ENCODE assay signal across 1 cellular context in genomic region chr16:80540516-80541305, GRCh38.
TF ChIP-seq lines count a peak whose summit lies in the region.

DYNLRB2 (plus strand) TSS chr16:80540993; CDS start chr16:80541077, 84 bp downstream.

TF ChIP-seq in HepG2, 621 proteins besides CTCF, POLR2A, EP300 and RAD21 (continued from another document and continues in another):
- TF ChIP-seq ZNF282 (IDR thresholded peaks at IDR 0.05; ENCODE audit: partially characterized antibody), result no peak
- TF ChIP-seq GATAD1 (CRISPR knock-in tag; IDR thresholded peaks at IDR 0.05), result peak; percentile 83
- peak; percentile 69; the same call in 1 of the 2 replicates for TF ChIP-seq PAX8 (CRISPR knock-in tag; IDR thresholded peaks at IDR 0.05; ENCODE audit: borderline replicate concordance)
- TF ChIP-seq RXRB (CRISPR knock-in tag; IDR thresholded peaks at IDR 0.05; ENCODE audit: borderline replicate concordance), result peak; percentile 63
- no peak for TF ChIP-seq RBM22 (optimal IDR thresholded peaks at IDR 0.05; ENCODE audit: low read length)
- TF ChIP-seq NONO (IDR thresholded peaks at IDR 0.05), result no peak
- peak; percentile 90 for TF ChIP-seq NONO (CRISPR knock-in tag; conservative IDR thresholded peaks at IDR 0.05)
- peak; percentile 79; the same call in 1 of the 2 replicates for TF ChIP-seq ZNF614 (CRISPR knock-in tag; IDR thresholded peaks at IDR 0.05; ENCODE audit: borderline replicate concordance)
- no peak for TF ChIP-seq MYNN (CRISPR knock-in tag; IDR thresholded peaks at IDR 0.05; ENCODE audit: low read depth)
- no peak for TF ChIP-seq HMGA1 (CRISPR knock-in tag; conservative IDR thresholded peaks at IDR 0.05)
- TF ChIP-seq ERF (CRISPR knock-in tag; IDR thresholded peaks at IDR 0.05), result peak; percentile 85; the same call in 1 of the 2 replicates
- 0 out of 2 replicates have a peak, but pooled peaks have one; percentile 58 for TF ChIP-seq ZNF589 (CRISPR knock-in tag; conservative IDR thresholded peaks at IDR 0.05)
- 0 out of 2 replicates have a peak, but pooled peaks have one; percentile 33 for TF ChIP-seq MAF1 (CRISPR knock-in tag; IDR thresholded peaks at IDR 0.05; ENCODE audit: borderline replicate concordance)
- 0 out of 2 replicates have a peak, but pooled peaks have one; percentile 42 for TF ChIP-seq ZNF274 (CRISPR knock-in tag; IDR thresholded peaks at IDR 0.05)
- TF ChIP-seq NR0B2 (CRISPR knock-in tag; IDR thresholded peaks at IDR 0.05), result peak; percentile 88
- no peak for TF ChIP-seq DRAP1 (CRISPR knock-in tag; IDR thresholded peaks at IDR 0.05)
- TF ChIP-seq FIP1L1 (IDR thresholded peaks at IDR 0.05; ENCODE audit: borderline replicate concordance, insufficient read depth, low read depth, low read length), result no peak
- TF ChIP-seq ZNF30 (CRISPR knock-in tag; IDR thresholded peaks at IDR 0.05), result no peak
- TF ChIP-seq JUNB (CRISPR knock-in tag; IDR thresholded peaks at IDR 0.05; ENCODE audit: borderline replicate concordance), result peak; percentile 39; the same call in 1 of the 2 replicates
- TF ChIP-seq U2AF2 (IDR thresholded peaks at IDR 0.05; ENCODE audit: low read depth, low read length), result no peak
- TF ChIP-seq ZMYM4 (CRISPR knock-in tag; IDR thresholded peaks at IDR 0.05), result peak; percentile 99
- no peak for TF ChIP-seq PBX2 (CRISPR knock-in tag; IDR thresholded peaks at IDR 0.05)
- TF ChIP-seq ZEB1 (IDR thresholded peaks at IDR 0.05; ENCODE audit: insufficient replicate concordance, low read depth), result peak; percentile 63
- TF ChIP-seq ATM (IDR thresholded peaks at IDR 0.05; ENCODE audit: borderline replicate concordance), result no peak
- TF ChIP-seq TCF7L2 (IDR thresholded peaks at IDR 0.05; ENCODE audit: low read depth, low read length), result no peak
- TF ChIP-seq ZNF639 (CRISPR knock-in tag; conservative IDR thresholded peaks at IDR 0.05), result peak; percentile 68; the same call in 1 of the 2 replicates
- TF ChIP-seq SALL2 (CRISPR knock-in tag; IDR thresholded peaks at IDR 0.05), result peak; percentile 87
- TF ChIP-seq TRAFD1 (CRISPR knock-in tag; IDR thresholded peaks at IDR 0.05; ENCODE audit: borderline replicate concordance), result peak; percentile 53; the same call in 1 of the 2 replicates
- no peak for TF ChIP-seq NAIF1 (CRISPR knock-in tag; IDR thresholded peaks at IDR 0.05; ENCODE audit: borderline replicate concordance)
- TF ChIP-seq ZNF792 (CRISPR knock-in tag; IDR thresholded peaks at IDR 0.05), result 0 out of 2 replicates have a peak, but pooled peaks have one; percentile 74
- peak; percentile 25; the same call in 1 of the 2 replicates for TF ChIP-seq NFE2L1 (CRISPR knock-in tag; IDR thresholded peaks at IDR 0.05; ENCODE audit: borderline replicate concordance)
- peak; percentile 53; the same call in 1 of the 2 replicates for TF ChIP-seq ZBTB14 (CRISPR knock-in tag; IDR thresholded peaks at IDR 0.05)
- TF ChIP-seq ZNF574 (CRISPR knock-in tag; IDR thresholded peaks at IDR 0.05), result peak; percentile 92
- no peak for TF ChIP-seq NFIC (IDR thresholded peaks at IDR 0.05; ENCODE audit: low read length)
- no peak for TF ChIP-seq ZNF629 (CRISPR knock-in tag; conservative IDR thresholded peaks at IDR 0.05)
- 0 out of 2 replicates have a peak, but pooled peaks have one; percentile 26 for TF ChIP-seq PREB (CRISPR knock-in tag; IDR thresholded peaks at IDR 0.05)
- no peak for TF ChIP-seq ZNF235 (CRISPR knock-in tag; IDR thresholded peaks at IDR 0.05; ENCODE audit: borderline replicate concordance)
- no peak for TF ChIP-seq REXO4 (CRISPR knock-in tag; IDR thresholded peaks at IDR 0.05; ENCODE audit: borderline replicate concordance)
- TF ChIP-seq DMTF1 (CRISPR knock-in tag; IDR thresholded peaks at IDR 0.05), result peak; percentile 50; the same call in 1 of the 2 replicates
- TF ChIP-seq ZNF761 (CRISPR knock-in tag; conservative IDR thresholded peaks at IDR 0.05), result peak; percentile 79; the same call in 1 of the 2 replicates
- TF ChIP-seq ZHX2 (IDR thresholded peaks at IDR 0.05; ENCODE audit: low read depth), result no peak
- TF ChIP-seq ZHX2 (CRISPR knock-in tag; IDR thresholded peaks at IDR 0.05; ENCODE audit: borderline replicate concordance), result 0 out of 2 replicates have a peak, but pooled peaks have one; percentile 35
- TF ChIP-seq PAF1 (CRISPR knock-in tag; IDR thresholded peaks at IDR 0.05), result no peak
- TF ChIP-seq TBL1XR1 (IDR thresholded peaks at IDR 0.05; ENCODE audit: borderline replicate concordance, low read length, partially characterized antibody), result peak; percentile 78
- peak; percentile 97 for TF ChIP-seq WIZ (CRISPR knock-in tag; IDR thresholded peaks at IDR 0.05)
- TF ChIP-seq TBP (CRISPR knock-in tag; IDR thresholded peaks at IDR 0.05), result no peak
